In the genomic region with DNA sequence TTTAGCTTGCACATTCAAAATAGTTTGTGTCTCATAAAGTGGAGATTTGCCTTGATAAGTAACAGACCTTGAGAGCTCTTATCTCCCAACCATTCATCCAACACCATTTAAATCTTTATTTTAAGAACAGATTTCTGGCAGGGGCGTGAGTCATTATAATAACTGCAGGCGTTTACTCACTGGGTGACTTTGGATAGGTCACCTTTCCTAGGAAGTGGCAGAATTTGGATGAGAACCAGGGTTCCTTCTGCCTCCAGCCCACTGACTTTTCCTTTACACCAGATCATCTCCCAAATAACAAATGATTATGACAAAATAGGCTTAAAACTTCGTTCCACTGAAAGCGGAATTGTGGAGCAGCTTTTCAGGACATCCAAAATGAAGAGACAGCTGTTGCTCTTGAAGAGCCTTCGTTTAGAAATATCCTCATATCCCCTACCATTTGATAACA, we compare ENCODE assay signal across 2 cellular contexts.
A peak's percentile ranks its signal among the peaks of the same experiment; 100 is the strongest.
TF ChIP-seq lines count a peak whose summit lies in the region.

No MANE protein-coding gene starts in this region.

TF ChIP-seq in A549, 52 proteins besides CTCF, POLR2A, EP300 and RAD21:
- no peak for TF ChIP-seq MAFK (IDR thresholded peaks at IDR 0.05; ENCODE audit: partially characterized antibody)
- TF ChIP-seq SREBF2 (IDR thresholded peaks at IDR 0.05), result no peak
- no peak for TF ChIP-seq HOXA7 (CRISPR knock-in tag; IDR thresholded peaks at IDR 0.05)
- TF ChIP-seq POLR2AphosphoS2 (conservative IDR thresholded peaks at IDR 0.05; ENCODE audit: low read length), result no peak
- no peak for TF ChIP-seq TP53 (CRISPR knock-in tag; IDR thresholded peaks at IDR 0.05)
- TF ChIP-seq ZFP36 (IDR thresholded peaks at IDR 0.05; ENCODE audit: borderline replicate concordance, partially characterized antibody), result no peak
- no peak for TF ChIP-seq FOSL2 (IDR thresholded peaks at IDR 0.05)
- peak; percentile 28; the same call in 1 of the 2 replicates for TF ChIP-seq FOSL2 (CRISPR knock-in tag; IDR thresholded peaks at IDR 0.05)
- no peak for TF ChIP-seq MYC (IDR thresholded peaks at IDR 0.05; ENCODE audit: borderline replicate concordance, low read length)
- no peak for TF ChIP-seq KDM5A (IDR thresholded peaks at IDR 0.05)
- no peak for TF ChIP-seq NR3C1 (IDR thresholded peaks at IDR 0.05)
- TF ChIP-seq KDM1A (IDR thresholded peaks at IDR 0.05; ENCODE audit: low read depth), result no peak
- TF ChIP-seq HOXB5 (CRISPR knock-in tag; IDR thresholded peaks at IDR 0.05), result no peak
- 0 out of 2 replicates have a peak, but pooled peaks have one; percentile 13 for TF ChIP-seq JUNB (IDR thresholded peaks at IDR 0.05)
- TF ChIP-seq RCOR1 (IDR thresholded peaks at IDR 0.05; ENCODE audit: low read depth, low read length), result no peak
- TF ChIP-seq, protein P1, sequence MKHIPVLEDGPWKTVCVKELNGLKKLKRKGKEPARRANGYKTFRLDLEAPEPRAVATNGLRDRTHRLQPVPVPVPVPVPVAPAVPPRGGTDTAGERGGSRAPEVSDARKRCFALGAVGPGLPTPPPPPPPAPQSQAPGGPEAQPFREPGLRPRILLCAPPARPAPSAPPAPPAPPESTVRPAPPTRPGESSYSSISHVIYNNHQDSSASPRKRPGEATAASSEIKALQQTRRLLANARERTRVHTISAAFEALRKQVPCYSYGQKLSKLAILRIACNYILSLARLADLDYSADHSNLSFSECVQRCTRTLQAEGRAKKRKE (CRISPR knock-in tag; IDR thresholded peaks at IDR 0.05; ENCODE audit: low read depth), result no peak
- no peak for TF ChIP-seq HEYL (CRISPR knock-in tag; IDR thresholded peaks at IDR 0.05)

TF ChIP-seq in endothelial cell of umbilical vein, 7 proteins besides CTCF, POLR2A, EP300 and RAD21:
- TF ChIP-seq POLR2AphosphoS5 (IDR thresholded peaks at IDR 0.05; ENCODE audit: insufficient read depth, low read depth, low read length) (peak; percentile 36), GATA2 (IDR thresholded peaks at IDR 0.05; ENCODE audit: insufficient read depth, insufficient read length, low read depth, low read length) (peak; percentile 93), FOS (IDR thresholded peaks at IDR 0.05; ENCODE audit: borderline replicate concordance, insufficient read depth, low read length) (peak; percentile 92), JUN (IDR thresholded peaks at IDR 0.05; ENCODE audit: borderline replicate concordance, insufficient read depth, insufficient read length, low read depth) (peak; percentile 49)
- TF ChIP-seq, protein P2, sequence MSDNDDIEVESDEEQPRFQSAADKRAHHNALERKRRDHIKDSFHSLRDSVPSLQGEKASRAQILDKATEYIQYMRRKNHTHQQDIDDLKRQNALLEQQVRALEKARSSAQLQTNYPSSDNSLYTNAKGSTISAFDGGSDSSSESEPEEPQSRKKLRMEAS (IDR thresholded peaks at IDR 0.05; ENCODE audit: insufficient read depth, insufficient read length), result no peak
